In genomic region chr13:106376411-106377112, GRCh38 we compare ENCODE assay signal across 9 cellular contexts.
DNase-seq lines count a peak whose midpoint lies in the region; ATAC-seq and TF ChIP-seq lines count a peak whose summit lies in the region.
"Had no signal": no experiment of that assay in that cellular context is flagged by ENCODE, and none has a peak within 500 bp of the region (broad histone marks: within the 10 kb centered on the region; RNA-seq: fewer than 3 reads in every experiment).

No MANE protein-coding gene starts in this region.

- H3K27me3 ChIP-seq in smooth muscle cell (ENCODE audit: low read depth), result no peaks in the 10 kb centered on the region
- H3K27me3 ChIP-seq: BLaER1 had no signal

- peaks cover 10% of the 10 kb centered on the region for H3K4me1 ChIP-seq in smooth muscle cell (ENCODE audit: low read depth)

- H2AFZ ChIP-seq in smooth muscle cell (ENCODE audit: low read depth), result no peak overlapping the region

- H3K4me3 ChIP-seq in epithelial cell of proximal tubule (ENCODE audit: low read depth, low read length) (no peak overlapping the region), smooth muscle cell (no peak overlapping the region)
- H3K4me3 ChIP-seq: BLaER1 had no signal

- H3K36me3 ChIP-seq in smooth muscle cell (ENCODE audit: low read depth), result no peaks in the 10 kb centered on the region
- H3K36me3 ChIP-seq: BLaER1 had no signal

- no peak for ATAC-seq in HG02759 (IDR thresholded peaks at IDR 0.05; ENCODE audit: unreplicated experiment)

- no peaks in the 10 kb centered on the region for H3K9me3 ChIP-seq in smooth muscle cell (replicated peaks; ENCODE audit: low read depth)
- H3K9me3 ChIP-seq: BLaER1 had no signal

- peak overlapping the region; percentile 17 for H3K4me2 ChIP-seq in smooth muscle cell
- H3K4me2 ChIP-seq: BLaER1 had no signal

- DNase-seq in SHP77 (lab: John Stamatoyannopoulos, UW) (peak; percentile 30 to 43), SHP77 treated with DMSO at 0.1 percent for 48 hours (lab: John Stamatoyannopoulos, UW) (no peak), NCI-H69 (lab: John Stamatoyannopoulos, UW) (peak; percentile 62), epithelial cell of proximal tubule (ENCODE audit: low read depth) (peak; percentile 65), smooth muscle cell (lab: John Stamatoyannopoulos, UW; ENCODE audit: unreplicated experiment) (no peak), NCI-H1694 (lab: John Stamatoyannopoulos, UW) (no peak), AML-193 (lab: John Stamatoyannopoulos, UW) (no peak)

- WGBS in smooth muscle cell (ENCODE audit: low lambda C conversion rate), result 28% methylated on average over 20 of the region's 20 CpGs

- no peak overlapping the region for H3K9ac ChIP-seq in smooth muscle cell (ENCODE audit: low read depth)
- H3K9ac ChIP-seq: BLaER1 had no signal

- H3F3A ChIP-seq in smooth muscle cell (ENCODE audit: low read depth), result peaks cover 16% of the 10 kb centered on the region

- H3K79me2 ChIP-seq in smooth muscle cell (ENCODE audit: low read depth), result no peaks in the 10 kb centered on the region

- peak; percentile 37 for TF ChIP-seq CTCF in epithelial cell of proximal tubule (conservative IDR thresholded peaks at IDR 0.05; ENCODE audit: low read depth, low read length)
- TF ChIP-seq CTCF in smooth muscle cell (IDR thresholded peaks at IDR 0.05; ENCODE audit: borderline replicate concordance, insufficient read depth, poor library complexity, severe bottlenecking), result peak; percentile 39

- H4K20me1 ChIP-seq in smooth muscle cell (ENCODE audit: low read depth), result no peaks in the 10 kb centered on the region

- H3K27ac ChIP-seq in smooth muscle cell (ENCODE audit: low read depth), result peak overlapping the region; percentile 76
- H3K27ac ChIP-seq: BLaER1 had no signal

Comparison
In these comparisons a context has a peak if more than half of its experiments do, and no peak if none do; other contexts are left out.
1. DNase-seq: peak in SHP77 (2 of 2), NCI-H69 (single experiment) and epithelial cell of proximal tubule (single experiment); none in SHP77 treated with DMSO at 0.1 percent for 48 hours (single experiment), smooth muscle cell (single experiment), NCI-H1694 (single experiment) and AML-193 (0 of 2).